12 cellular contexts compared by ENCODE assay signal in the genomic region with DNA sequence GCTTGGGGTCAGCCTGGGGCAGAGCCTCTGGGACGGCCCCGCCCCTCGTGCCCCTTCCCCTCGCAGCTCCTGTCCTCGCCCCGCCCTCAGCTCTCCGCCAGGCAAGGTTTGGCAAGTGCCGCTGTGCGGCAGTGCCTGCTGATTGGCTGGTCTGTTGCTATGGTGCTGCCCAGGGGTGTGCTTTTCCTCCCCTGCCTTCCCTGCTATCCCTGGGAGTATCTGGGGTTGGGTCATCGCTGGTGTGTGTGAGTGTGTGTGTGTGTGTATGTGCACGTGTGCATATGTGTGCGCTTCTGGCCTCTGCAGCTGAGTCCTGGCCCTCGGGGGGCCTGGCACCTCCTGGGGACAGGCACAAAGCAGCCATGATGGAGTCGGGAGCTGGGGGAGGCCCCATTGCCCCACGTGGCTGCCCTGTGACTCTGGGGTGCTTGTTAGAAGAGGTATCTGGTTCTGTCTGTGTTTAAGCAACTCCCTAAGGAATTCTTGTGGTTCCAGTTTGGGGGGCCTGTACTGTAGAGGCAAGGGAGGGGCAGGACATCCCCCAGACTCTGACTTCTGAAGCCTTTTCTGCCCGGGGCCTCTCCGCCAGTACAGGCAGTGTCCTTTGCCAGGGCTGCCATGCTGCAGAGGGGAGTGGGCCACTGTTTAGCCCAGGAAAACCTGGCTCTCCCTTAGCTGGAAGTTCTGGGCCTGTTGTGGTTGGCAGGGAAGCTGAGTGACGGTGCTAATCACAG. TPM values are rescaled to one million over a fixed set of nuclear protein-coding genes. Genes with fewer than 3 reads are reported as not detected.
DNase-seq lines count a peak whose midpoint lies in the region; ATAC-seq, FAIRE-seq and TF ChIP-seq lines count a peak whose summit lies in the region.
"Had no signal": no experiment of that assay in that cellular context is flagged by ENCODE, and none has a peak within 500 bp of the region (broad histone marks: within the 10 kb centered on the region; RNA-seq: fewer than 3 reads in every experiment).

No MANE protein-coding gene starts in this region.

- H3K27me3 Mint-ChIP-seq in MCF 10A (ENCODE audit: insufficient read depth, unreplicated experiment) (no peaks in the 10 kb centered on the region), astrocyte (ENCODE audit: low read depth, unreplicated experiment) (no peaks in the 10 kb centered on the region)
- H3K27me3 Mint-ChIP-seq: central memory CD8-positive, alpha-beta T cell had no signal

- H3K9me3 Mint-ChIP-seq in MCF 10A (ENCODE audit: unreplicated experiment) = no peaks in the 10 kb centered on the region
- H3K9me3 Mint-ChIP-seq in astrocyte (ENCODE audit: unreplicated experiment) = no peaks in the 10 kb centered on the region
- H3K9me3 Mint-ChIP-seq: central memory CD8-positive, alpha-beta T cell had no signal

- BruUV-seq in MCF 10A (replicated peaks; lab: Mats Ljungman, UMichigan) = no TSS peak

- no peak overlapping the region for H3K9ac ChIP-seq in astrocyte (ENCODE audit: low read length)

- H3K36me3 ChIP-seq in breast epithelium = no peaks in the 10 kb centered on the region
- H3K36me3 ChIP-seq in astrocyte (ENCODE audit: insufficient read depth, low read length) = peaks cover 17% of the 10 kb centered on the region

- H3K4me1 Mint-ChIP-seq in MCF 10A (ENCODE audit: insufficient read depth, unreplicated experiment) (no peaks in the 10 kb centered on the region), astrocyte (ENCODE audit: low read depth, unreplicated experiment) (peaks cover 3% of the 10 kb centered on the region)

- TF ChIP-seq CTCF in MCF 10A (IDR thresholded peaks at IDR 0.05; ENCODE audit: unreplicated experiment) = no peak
- TF ChIP-seq CTCF in breast epithelium (IDR thresholded peaks at IDR 0.05) = no peak
- TF ChIP-seq CTCF in astrocyte (IDR thresholded peaks at IDR 0.05; ENCODE audit: insufficient read depth, low read depth, low read length) = no peak

- intact Hi-C loops in MCF 10A (cut with micrococcal nuclease) = no loop called here
- intact Hi-C loops in breast epithelium (cut with DNase I; ENCODE audit: low total_unique reads) = no loop called here
- intact Hi-C loops in head of caudate nucleus (cut with DNase I) = no loop called here
- intact Hi-C loops in sciatic nerve (cut with DNase I) = loop anchor here (10.0 kb wide), 1 partner anchor 80 kb away; no protein-coding TSS in a partner anchor

- POLR2A ChIA-PET in MCF 10A (lab: Yijun Ruan, JAX) = interaction anchor here (0.8 kb wide), 1 partner anchor 23 kb away, joined by 3 read pairs; no protein-coding TSS in a partner anchor

- H3K4me3 ChIP-seq in breast epithelium (no peak overlapping the region), astrocyte (ENCODE audit: insufficient read depth, low read depth, low read length) (no peak overlapping the region)
- H3K4me3 ChIP-seq: esophagus muscularis mucosa, thyroid gland had no signal

- H3K79me2 ChIP-seq in astrocyte (ENCODE audit: insufficient read depth, low read length) = peaks cover 36% of the 10 kb centered on the region

- no peak overlapping the region for H3K4me3 Mint-ChIP-seq in MCF 10A (ENCODE audit: unreplicated experiment)
- no peak overlapping the region for H3K4me3 Mint-ChIP-seq in astrocyte (ENCODE audit: unreplicated experiment)
- H3K4me3 Mint-ChIP-seq: central memory CD8-positive, alpha-beta T cell had no signal

- H4K20me1 ChIP-seq in astrocyte (ENCODE audit: insufficient read depth, low read length) = peaks cover 8% of the 10 kb centered on the region

- H3K9me3 ChIP-seq in breast epithelium = no peaks in the 10 kb centered on the region
- H3K9me3 ChIP-seq in astrocyte (ENCODE audit: insufficient read depth, low read depth, low read length) = no peaks in the 10 kb centered on the region
- H3K9me3 ChIP-seq: esophagus muscularis mucosa, thyroid gland had no signal

- H2AFZ ChIP-seq in astrocyte (ENCODE audit: low read depth, low read length) = no peak overlapping the region

- H3K36me3 Mint-ChIP-seq in MCF 10A (ENCODE audit: insufficient read depth, unreplicated experiment) (peaks cover 34% of the 10 kb centered on the region), astrocyte (ENCODE audit: low read depth, unreplicated experiment) (peaks cover 19% of the 10 kb centered on the region)

- peak overlapping the region; percentile 30 for H3K4me2 ChIP-seq in astrocyte (ENCODE audit: low read length)

- H3K27ac Mint-ChIP-seq in MCF 10A (ENCODE audit: low read depth, unreplicated experiment) = peak overlapping the region; percentile 54
- H3K27ac Mint-ChIP-seq in astrocyte (ENCODE audit: unreplicated experiment) = no peak overlapping the region

- H3K27me3 ChIP-seq in breast epithelium (no peaks in the 10 kb centered on the region), astrocyte (ENCODE audit: insufficient read depth, low read length) (no peaks in the 10 kb centered on the region)
- H3K27me3 ChIP-seq: esophagus muscularis mucosa, thyroid gland had no signal

- FAIRE-seq in astrocyte (lab: Jason Lieb, UNC) = no peak

- H3K27ac ChIP-seq in breast epithelium = no peak overlapping the region
- no peak overlapping the region for H3K27ac ChIP-seq in astrocyte (ENCODE audit: low read depth, low read length)
- H3K27ac ChIP-seq: esophagus muscularis mucosa, thyroid gland had no signal

- no peak for TF ChIP-seq POLR2A in breast epithelium (IDR thresholded peaks at IDR 0.05)

- DNase-seq in MCF 10A (ENCODE audit: unreplicated experiment) (no peak), breast epithelium (ENCODE audit: low spot score in 2 of 2) (no peak), astrocyte (ENCODE audit: low read depth) (no peak), head of caudate nucleus (peak; percentile 56 to 91 (median 80)), sciatic nerve (ENCODE audit: low spot score) (no peak), NCI-H2107 treated with DMSO at 0.1 percent for 48 hours (lab: John Stamatoyannopoulos, UW; ENCODE audit: unreplicated experiment) (no peak), putamen (ENCODE audit: low spot score) (no peak)
- DNase-seq: NCI-H2171, thyroid gland had no signal

- peak; percentile 70 for ATAC-seq in sciatic nerve
- no peak for ATAC-seq in GM18502 (IDR thresholded peaks at IDR 0.05; ENCODE audit: poor library complexity, unreplicated experiment)

- CTCF ChIA-PET in MCF 10A (lab: Yijun Ruan, JAX) = no interaction called here

- H3K4me1 ChIP-seq in breast epithelium (no peaks in the 10 kb centered on the region), astrocyte (ENCODE audit: insufficient read depth, low read length) (no peaks in the 10 kb centered on the region)
- H3K4me1 ChIP-seq: thyroid gland had no signal

RNA-seq across cellular contexts. Expression of gene RTEL1, which starts 6.9 kb away (rescaled TPM):
- 27.9 and 39.2 TPM in 2 replicates for total RNA-seq in MCF 10A (2022)
- 10 to 100 TPM; 12.5 to 22.3 (median 15.1) TPM for total RNA-seq in breast epithelium
- 15.5 and 15.6 TPM in 2 replicates for total RNA-seq in astrocyte
- total RNA-seq in sciatic nerve = 34.1 TPM

RNA-seq across cellular contexts. Expression of gene STMN3, which starts 11.8 kb away (rescaled TPM):
- total RNA-seq in MCF 10A (2022) = 1.7 and 5.3 TPM in 2 replicates
- 10 to 100 TPM; 11.8 to 19.6 (median 17.7) TPM for total RNA-seq in breast epithelium
- 29.2 and 30.7 TPM in 2 replicates for total RNA-seq in astrocyte
- 19.7 TPM for total RNA-seq in sciatic nerve

RNA-seq across cellular contexts. Expression of gene TNFRSF6B, which starts 31.4 kb away (rescaled TPM):
- total RNA-seq in MCF 10A (2022) (12.3 and 24.4 TPM in 2 replicates), breast epithelium (10 to 100 TPM in 1 of 3 donors, 1 to 10 TPM in 2; 2.8 to 40.0 (median 7.4) TPM), astrocyte (2.0 and 2.8 TPM in 2 replicates), sciatic nerve (6.1 TPM)

RNA-seq across cellular contexts. Expression of gene GMEB2, which starts 38.1 kb away (rescaled TPM):
- total RNA-seq in MCF 10A (2022) (14.9 and 19.6 TPM in 2 replicates), breast epithelium (10 to 100 TPM in 2 of 3 donors, 1 to 10 TPM in 1; 6.6 to 11.0 (median 10.2) TPM), astrocyte (10.7 and 11.7 TPM in 2 replicates), sciatic nerve (11.1 TPM)

RNA-seq across cellular contexts. Expression of gene ARFRP1, which starts 42.7 kb away (rescaled TPM):
- total RNA-seq in MCF 10A (2022) (60.1 and 65.4 TPM in 2 replicates), breast epithelium (10 to 100 TPM; 30.7 to 41.0 (median 32.3) TPM), astrocyte (30.0 and 32.5 TPM in 2 replicates), sciatic nerve (49.1 TPM)

Comparison
In these comparisons a context has a peak if more than half of its experiments do, and no peak if none do; other contexts are left out.
1. DNase-seq: peak in head of caudate nucleus (42 of 42); none in MCF 10A (single experiment), breast epithelium (0 of 2), astrocyte (single experiment), sciatic nerve (single experiment), NCI-H2107 treated with DMSO at 0.1 percent for 48 hours (single experiment) and putamen (single experiment).